In the genomic region with DNA sequence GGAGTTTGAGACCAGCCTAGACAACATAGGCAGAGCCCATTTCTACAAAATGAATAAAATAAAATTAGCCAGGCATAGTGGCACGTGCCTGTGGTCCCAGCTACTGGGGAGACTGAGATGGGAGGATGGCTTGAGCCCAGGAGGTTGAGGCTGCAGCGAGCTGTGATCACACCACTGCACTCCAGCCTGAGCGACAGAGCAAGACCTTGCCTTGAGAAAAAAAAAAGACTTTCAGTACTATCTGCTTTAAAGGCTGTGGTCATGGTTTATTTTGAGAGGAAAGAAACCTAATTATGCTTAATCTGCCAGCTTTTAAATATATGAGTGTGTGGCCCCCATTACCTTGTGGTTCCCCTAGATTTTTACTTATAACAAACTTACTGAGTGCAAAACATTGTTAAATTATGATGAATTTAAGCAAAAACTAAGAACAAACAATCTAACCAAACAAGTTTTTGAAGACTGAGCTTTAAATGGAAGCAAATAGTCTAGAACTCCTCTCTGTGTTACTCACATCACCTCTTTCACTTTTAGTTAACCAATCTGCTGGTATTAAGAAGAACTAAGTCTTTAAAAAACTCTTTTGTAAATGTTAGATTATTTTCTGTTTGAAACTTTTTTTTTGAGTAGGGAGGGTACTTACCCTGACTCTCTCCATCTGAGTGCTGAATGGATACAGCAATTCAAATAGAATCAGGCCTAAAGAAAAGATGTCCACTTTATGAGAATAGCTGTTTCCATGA, we compare ENCODE assay signal across 1 cellular context.
A peak's percentile ranks its signal among the peaks of the same experiment; 100 is the strongest.
TF ChIP-seq lines count a peak whose summit lies in the region.

No MANE protein-coding gene starts in this region.

TF ChIP-seq in GM12878, 131 proteins besides CTCF, POLR2A, EP300 and RAD21 (continued from another document):
- TF ChIP-seq BHLHE40 (IDR thresholded peaks at IDR 0.05; ENCODE audit: borderline replicate concordance in 1 of 2, low read depth in 2 of 2, low read length in 1 of 2) (peak in 1 of 2 experiments; percentile 65; a peak in 1 of 4 replicates), RUNX3 (IDR thresholded peaks at IDR 0.05; ENCODE audit: low read length) (peak; percentile 76), TAF1 (IDR thresholded peaks at IDR 0.05; ENCODE audit: borderline replicate concordance, low read depth, low read length) (no peak)
